ENCODE assay signal across 14 cellular contexts in the genomic region with DNA sequence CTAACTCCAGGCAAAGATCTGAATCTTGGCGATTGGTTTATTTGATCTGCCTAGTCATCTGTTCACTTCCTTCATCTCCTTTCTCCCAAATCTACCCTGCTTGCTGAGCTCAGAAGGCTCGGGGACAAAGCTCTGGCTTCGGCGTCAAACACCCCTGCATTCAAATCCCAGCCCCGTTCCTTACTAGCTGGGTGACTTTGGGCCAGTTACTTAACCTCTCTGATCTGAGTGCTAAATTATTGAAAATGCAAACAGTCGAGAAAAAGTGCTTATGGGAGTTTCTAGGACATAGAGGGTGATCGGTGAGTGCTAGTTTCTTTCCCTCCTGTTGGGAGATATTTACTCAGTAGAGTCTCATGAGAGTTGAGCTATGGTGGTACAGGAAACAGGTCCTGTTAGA.
A peak's percentile ranks its signal among the peaks of the same experiment; 100 is the strongest.
DNase-seq lines count a peak whose midpoint lies in the region; ATAC-seq, FAIRE-seq and TF ChIP-seq lines count a peak whose summit lies in the region.
"Had no signal": no experiment of that assay in that cellular context is flagged by ENCODE, and none has a peak within 500 bp of the region (broad histone marks: within the 10 kb centered on the region; RNA-seq: fewer than 3 reads in every experiment).

No MANE protein-coding gene starts in this region.

- H3K9me2 ChIP-seq in GM23248 (ENCODE audit: insufficient read depth), result no peaks in the 10 kb centered on the region

- H3K4me1 ChIP-seq in GM23248 (ENCODE audit: insufficient read depth), result peaks cover 49% of the 10 kb centered on the region
- H3K4me1 ChIP-seq in SJSA1 (replicated peaks), result peaks cover 38% of the 10 kb centered on the region
- peaks cover 0 to 5% (median 3%) of the 10 kb centered on the region in 4 experiments; a peak in 5 of 7 replicates for H3K4me1 ChIP-seq in H1 (replicated peaks in 1 of 4; ENCODE audit: control insufficient read depth in 3 of 4, insufficient read depth in 4 of 4, low read length in 3 of 4)
- H3K4me1 ChIP-seq in osteoblast (ENCODE audit: insufficient read depth, low read length), result peaks cover 28% of the 10 kb centered on the region
- peaks cover 20% of the 10 kb centered on the region for H3K4me1 ChIP-seq in SJCRH30

- H2BK120ac ChIP-seq in H1 (replicated peaks; ENCODE audit: low read depth, low read length), result no peak overlapping the region

- H3K79me1 ChIP-seq in H1 (ENCODE audit: low read depth, low read length), result no peaks in the 10 kb centered on the region

- no peak overlapping the region for H2BK12ac ChIP-seq in H1 (ENCODE audit: low read depth, low read length)

- no peak for ATAC-seq in GM18498 (IDR thresholded peaks at IDR 0.05; ENCODE audit: unreplicated experiment)
- ATAC-seq: CD8-positive, alpha-beta T cell had no signal

- DNase-seq in GM23248, result no peak
- DNase-seq in SJSA1 (ENCODE audit: low read depth in 1 of 2, low spot score in 2 of 2), result no peak
- no peak for DNase-seq in H1 (ENCODE audit: low read depth in 1 of 2, low spot score in 2 of 2)
- DNase-seq in osteoblast (ENCODE audit: insufficient read length, low spot score, missing footprints), result no peak
- DNase-seq in SJCRH30, result no peak
- no peak for DNase-seq in COR-L47 (lab: John Stamatoyannopoulos, UW)
- DNase-seq: 8988T; CD8-positive, alpha-beta T cell; DMS 273 treated with DMSO at 0.1 percent for 48 hours had no signal

- no peak overlapping the region for H2BK5ac ChIP-seq in H1 (ENCODE audit: low read depth, low read length)

- no peak for TF ChIP-seq CTCF in H1 (IDR thresholded peaks at IDR 0.05; ENCODE audit: control extremely low read depth in 1 of 3, insufficient read depth in 1 of 3, low read depth in 1 of 3, low read length in 3 of 3)
- TF ChIP-seq CTCF in osteoblast (IDR thresholded peaks at IDR 0.05; ENCODE audit: extremely low read depth, low read depth, low read length), result no peak

- no peak overlapping the region for H3K9ac ChIP-seq in GM23248
- H3K9ac ChIP-seq in H1 (replicated peaks in 1 of 4; ENCODE audit: extremely low read depth in 1 of 4, low read depth in 3 of 4, low read length in 3 of 4), result no peak overlapping the region
- H3K9ac ChIP-seq: BLaER1 treated with 17β-estradiol and CSF1 and Interleukin-3, amounts not matched to agents 10 nM and 100 nM had no signal

- no peak overlapping the region for H3K14ac ChIP-seq in H1 (ENCODE audit: insufficient read length)

- H2BK15ac ChIP-seq in H1 (ENCODE audit: low read length), result no peak overlapping the region

- peaks cover 39% of the 10 kb centered on the region for H3F3A ChIP-seq in GM23248 (ENCODE audit: insufficient read depth)

- POLR2A ChIA-PET in H1 (lab: Charles Lee; ENCODE audit: partially characterized antibody), result no interaction called here

- H3K4me3 ChIP-seq in GM23248 (no peak overlapping the region), SJSA1 (no peak overlapping the region), H1 (ENCODE audit: extremely low read depth in 1 of 4, insufficient read depth in 2 of 4, low read depth in 3 of 4, low read length in 4 of 4) (no peak overlapping the region), osteoblast (ENCODE audit: insufficient read depth, low read length) (no peak overlapping the region), SJCRH30 (no peak overlapping the region)
- H3K4me3 ChIP-seq: BLaER1 treated with 17β-estradiol and CSF1 and Interleukin-3, amounts not matched to agents 10 nM and 100 nM had no signal

- H3K27ac ChIP-seq in GM23248 (peak overlapping the region; percentile 75), SJSA1 (0 out of 2 replicates have a peak overlapping the region, but pooled peaks have one; percentile 14), H1 (ENCODE audit: low read depth, low read length) (no peak overlapping the region), osteoblast (ENCODE audit: low read depth, low read length) (peak overlapping the region; percentile 52), SJCRH30 (no peak overlapping the region)
- H3K27ac ChIP-seq: BLaER1 treated with 17β-estradiol and CSF1 and Interleukin-3, amounts not matched to agents 10 nM and 100 nM had no signal

- H3K79me2 ChIP-seq in GM23248 (ENCODE audit: insufficient read depth) (no peaks in the 10 kb centered on the region), H1 (ENCODE audit: control insufficient read depth in 1 of 2, insufficient read depth in 2 of 2, low read length in 2 of 2) (no peaks in the 10 kb centered on the region), osteoblast (ENCODE audit: insufficient read depth, low read length) (no peaks in the 10 kb centered on the region)

- H3K36me3 ChIP-seq in GM23248 (ENCODE audit: low read depth), result no peaks in the 10 kb centered on the region
- H3K36me3 ChIP-seq in SJSA1, result no peaks in the 10 kb centered on the region
- H3K36me3 ChIP-seq in H1 (ENCODE audit: control insufficient read depth in 2 of 4, insufficient read depth in 4 of 4, low read length in 3 of 4), result no peaks in the 10 kb centered on the region
- no peaks in the 10 kb centered on the region for H3K36me3 ChIP-seq in osteoblast (ENCODE audit: insufficient read depth, low read length)
- no peaks in the 10 kb centered on the region for H3K36me3 ChIP-seq in SJCRH30
- H3K36me3 ChIP-seq: BLaER1 treated with 17β-estradiol and CSF1 and Interleukin-3, amounts not matched to agents 10 nM and 100 nM had no signal

- H2BK20ac ChIP-seq in H1 (ENCODE audit: low read length), result no peak overlapping the region

- no peak for FAIRE-seq in H1 (lab: Jason Lieb, UNC)
- FAIRE-seq: G401.6, GM12891, H54 had no signal

- H3K23me2 ChIP-seq in H1 (ENCODE audit: low read depth, low read length), result no peaks in the 10 kb centered on the region

- H2AFZ ChIP-seq in GM23248, result no peak overlapping the region
- no peak overlapping the region for H2AFZ ChIP-seq in H1 (ENCODE audit: low read length)
- no peak overlapping the region for H2AFZ ChIP-seq in osteoblast (ENCODE audit: low read length)

- no peak overlapping the region for H2AK5ac ChIP-seq in H1 (ENCODE audit: low read depth, low read length)

- TF ChIP-seq RAD21 in H1 (IDR thresholded peaks at IDR 0.05 in 1 of 2, conservative IDR thresholded peaks at IDR 0.05 in 1 of 2; ENCODE audit: low read depth in 2 of 2, low read length in 2 of 2), result no peak

- no peak overlapping the region for H3K18ac ChIP-seq in H1 (ENCODE audit: extremely low read depth, low read length)

- in situ Hi-C loops in GM23248 (cut with MboI), result no loop called here

- H3K9me3 ChIP-seq in GM23248 (ENCODE audit: low read depth) (no peaks in the 10 kb centered on the region), SJSA1 (replicated peaks) (no peaks in the 10 kb centered on the region), H1 (ENCODE audit: insufficient read depth in 2 of 2, low read depth in 1 of 2, low read length in 1 of 2) (no peaks in the 10 kb centered on the region), osteoblast (ENCODE audit: low read depth, low read length) (no peaks in the 10 kb centered on the region), SJCRH30 (replicated peaks) (peaks cover 4% of the 10 kb centered on the region; the same call in 1 of the 2 replicates)

- no peak overlapping the region for H3K23ac ChIP-seq in H1 (ENCODE audit: insufficient read length)

- H3K4me2 ChIP-seq in GM23248 (ENCODE audit: unreplicated experiment) (peak overlapping the region; percentile 43), H1 (ENCODE audit: insufficient read depth in 1 of 2, low read depth in 2 of 2, low read length in 2 of 2) (no peak overlapping the region), osteoblast (ENCODE audit: insufficient read depth, low read length) (peak overlapping the region; percentile 55)

- H4K8ac ChIP-seq in H1 (ENCODE audit: extremely low read depth, insufficient read depth, low read length), result no peak overlapping the region

- H3K56ac ChIP-seq in H1 (replicated peaks; ENCODE audit: insufficient read length, low read depth, low read length), result no peak overlapping the region

- no peak for TF ChIP-seq EP300 in H1 (IDR thresholded peaks at IDR 0.05; ENCODE audit: borderline replicate concordance in 1 of 2, low read depth in 2 of 2, low read length in 2 of 2)

- H3K4ac ChIP-seq in H1 (replicated peaks; ENCODE audit: insufficient read length, low read depth, low read length), result no peak overlapping the region

- H4K20me1 ChIP-seq in GM23248 (ENCODE audit: insufficient read depth), result no peaks in the 10 kb centered on the region
- H4K20me1 ChIP-seq in H1 (replicated peaks in 1 of 2; ENCODE audit: control insufficient read depth in 1 of 2, insufficient read depth in 2 of 2, low read length in 2 of 2), result no peaks in the 10 kb centered on the region
- H4K20me1 ChIP-seq in osteoblast (ENCODE audit: insufficient read depth, low read length), result no peaks in the 10 kb centered on the region
- H4K20me1 ChIP-seq: BLaER1 treated with 17β-estradiol and CSF1 and Interleukin-3, amounts not matched to agents 10 nM and 100 nM had no signal

- WGBS in GM23248 (ENCODE audit: low coverage in 1 of 2, low lambda C conversion rate in 2 of 2, missing lambda C conversion rate in 2 of 2), 2 experiments, result 92 to 94% methylated on average over 7 of the region's 7 CpGs
- 91% methylated on average over 7 of the region's 7 CpGs; no CpG with 5 or more reads in 1 of the 2 experiments for WGBS in H1 (ENCODE audit: extremely low coverage in 1 of 2, insufficient coverage in 1 of 2, insufficient read length in 1 of 2, insufficient replicate concordance in 2 of 2, low coverage in 1 of 2, low lambda C conversion rate in 2 of 2, missing lambda C conversion rate in 1 of 2), 2 experiments

- H3K27me3 ChIP-seq in GM23248 (replicated peaks; ENCODE audit: insufficient read depth) (no peaks in the 10 kb centered on the region), SJSA1 (replicated peaks) (no peaks in the 10 kb centered on the region), H1 (replicated peaks in 1 of 4; ENCODE audit: control insufficient read depth in 3 of 4, extremely low read depth in 1 of 4, insufficient read depth in 3 of 4, low read length in 3 of 4) (no peaks in the 10 kb centered on the region), osteoblast (ENCODE audit: insufficient read depth, low read length) (no peaks in the 10 kb centered on the region), SJCRH30 (no peaks in the 10 kb centered on the region)
- H3K27me3 ChIP-seq: BLaER1 treated with 17β-estradiol and CSF1 and Interleukin-3, amounts not matched to agents 10 nM and 100 nM had no signal

- H4K91ac ChIP-seq in H1 (replicated peaks; ENCODE audit: insufficient read length, low read length), result no peak overlapping the region

- no peak for TF ChIP-seq POLR2A in H1 (IDR thresholded peaks at IDR 0.05; ENCODE audit: control extremely low read depth in 1 of 2, low read depth in 2 of 2, low read length in 2 of 2)

- CTCF ChIA-PET in H1 (lab: Charles Lee; ENCODE audit: partially characterized antibody), result interaction anchor here (0.9 to 1.7 kb wide), 3 partner anchors 29 to 120 kb away, joined by 3 to 4 read pairs (median 4); no protein-coding TSS in a partner anchor

- H4K5ac ChIP-seq in H1 (ENCODE audit: insufficient read length, low read depth, low read length), result no peak overlapping the region

TF ChIP-seq in H1, 55 proteins besides CTCF, POLR2A, EP300 and RAD21:
- TF ChIP-seq KDM1A (IDR thresholded peaks at IDR 0.05; ENCODE audit: borderline replicate concordance, low read length) (peak; percentile 89), CBX5 (IDR thresholded peaks at IDR 0.05; ENCODE audit: low read depth, low read length) (no peak), ZNF274 (IDR thresholded peaks at IDR 0.05; ENCODE audit: borderline replicate concordance, extremely low read depth, low read length) (no peak), SP4 (IDR thresholded peaks at IDR 0.05; ENCODE audit: low read length) (no peak), CEBPB (IDR thresholded peaks at IDR 0.05; ENCODE audit: low read depth, low read length) (no peak)

Comparison
In these comparisons a context has a peak if more than half of its experiments do, and no peak if none do; other contexts are left out.
1. H3K27ac ChIP-seq: peak in GM23248 (single experiment), SJSA1 (single experiment) and osteoblast (single experiment); none in H1 (single experiment) and SJCRH30 (single experiment).
2. H3K4me2 ChIP-seq: peak in GM23248 (single experiment) and osteoblast (single experiment); none in H1 (0 of 2).